14 cellular contexts compared by ENCODE assay signal in genomic region chr2:152284398-152284797, GRCh38.
"Had no signal": no experiment of that assay in that cellular context is flagged by ENCODE, and none has a peak within 500 bp of the region (broad histone marks: within the 10 kb centered on the region; RNA-seq: fewer than 3 reads in every experiment).

No MANE protein-coding gene starts in this region.

- H3K27ac ChIP-seq: body of pancreas, foreskin keratinocyte, suprapubic skin, VCaP had no signal

- H3K4me1 ChIP-seq: body of pancreas, suprapubic skin had no signal

- ATAC-seq: activated CD8-positive, alpha-beta T cell treated with anti-CD3 and anti-CD28 coated beads for 36 hours; body of pancreas; foreskin keratinocyte; left colon; naive thymus-derived CD8-positive, alpha-beta T cell had no signal

- H3K9me3 ChIP-seq: body of pancreas, suprapubic skin had no signal

- H3K4me3 ChIP-seq: body of pancreas, lung, suprapubic skin had no signal

- H3K36me3 ChIP-seq: suprapubic skin had no signal

- DNase-seq: activated CD8-positive, alpha-beta memory T cell treated with anti-CD3 and anti-CD28 coated beads, Interleukin-2, amount 50 U/mL, for 4 hours; activated CD8-positive, alpha-beta T cell treated with anti-CD3 and anti-CD28 coated beads for 36 hours; body of pancreas; dermis blood vessel endothelial cell; foreskin keratinocyte; left colon; naive thymus-derived CD8-positive, alpha-beta T cell; posterior cingulate gyrus; stimulated activated CD4-positive, alpha-beta T cell treated with anti-CD3 and anti-CD28 coated beads, Interleukin-2, amount 100 ng/mL, for 24 hours; stimulated activated naive CD4-positive, alpha-beta T cell; T-helper 9 cell had no signal

- H3K27me3 ChIP-seq: body of pancreas, foreskin keratinocyte, suprapubic skin had no signal
